ENCODE assay signal across 13 cellular contexts in the genomic region with DNA sequence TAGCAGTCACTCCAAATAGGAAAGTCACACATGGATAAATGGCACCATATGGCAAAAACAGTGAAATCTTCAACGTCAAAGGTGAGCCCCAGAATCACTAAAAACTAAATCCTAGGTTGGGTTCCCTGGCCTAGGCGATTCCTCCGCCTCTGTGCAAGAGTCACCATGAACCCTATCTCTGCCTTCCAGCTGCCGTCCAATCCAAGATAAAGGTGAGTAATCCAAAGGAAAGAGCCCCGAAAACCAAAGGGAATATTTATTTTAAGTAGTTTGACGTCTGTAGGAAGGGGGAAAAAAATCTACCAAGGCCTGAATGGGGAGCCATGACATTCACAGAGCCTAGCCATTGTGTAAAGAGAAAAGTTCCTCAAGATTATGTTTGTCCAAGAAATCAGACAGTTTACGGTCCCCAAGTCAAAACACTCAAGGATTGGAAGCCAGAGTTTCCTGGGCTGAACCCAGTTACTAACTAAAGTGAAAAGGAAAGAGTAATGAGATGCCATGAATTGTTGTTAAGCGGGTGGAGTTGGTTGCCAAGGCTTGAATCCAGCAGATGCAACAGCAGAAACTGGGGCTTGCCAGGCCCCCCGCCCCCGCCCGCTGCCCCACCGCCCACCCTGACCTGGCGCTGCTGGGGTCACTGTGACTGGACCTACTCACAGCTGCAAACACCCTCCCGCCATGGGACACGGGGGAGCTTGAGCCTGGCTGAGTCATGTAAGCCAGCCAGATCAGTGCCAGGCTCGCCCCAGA. TPM values are rescaled to one million over a fixed set of nuclear protein-coding genes. Genes with fewer than 3 reads are reported as not detected.
DNase-seq lines count a peak whose midpoint lies in the region; ATAC-seq and TF ChIP-seq lines count a peak whose summit lies in the region.
"Had no signal": no experiment of that assay in that cellular context is flagged by ENCODE, and none has a peak within 500 bp of the region (broad histone marks: within the 10 kb centered on the region; RNA-seq: fewer than 3 reads in every experiment).

No MANE protein-coding gene starts in this region.

- H3K36me3 ChIP-seq in SU-DHL-6 (ENCODE audit: low read length): no peaks in the 10 kb centered on the region
- H3K36me3 ChIP-seq: SJSA1 had no signal

- H3K27me3 ChIP-seq in SU-DHL-6 (ENCODE audit: low read length): no peaks in the 10 kb centered on the region
- H3K27me3 ChIP-seq: hepatocyte, SJSA1 had no signal

- peaks cover 53% of the 10 kb centered on the region for H3F3A ChIP-seq in SU-DHL-6 (ENCODE audit: insufficient read depth)

- no peak for DNase-seq in activated T-cell treated with anti-CD3 and anti-CD28 coated beads, Interleukin-2, amount 50 U/mL, for 24 hours
- no peak for DNase-seq in activated T-cell treated with anti-CD3 and anti-CD28 coated beads, Interleukin-2, amount 50 U/mL, for 1 hour
- DNase-seq in immature natural killer cell: no peak
- DNase-seq in stimulated activated naive B cell treated with anti-CD40 and anti-IgM and Interleukin-4, amounts not matched to agents 10 μg/mL and 1 μg/mL and 100 μg/mL, for 72 hours: no peak
- no peak for DNase-seq in RWPE1 (ENCODE audit: low spot score)
- DNase-seq in AG20443 (ENCODE audit: low spot score): no peak
- DNase-seq: dermis blood vessel endothelial cell, MM.1S, NCI-H2171 had no signal

- no peaks in the 10 kb centered on the region for H3K9me3 ChIP-seq in SU-DHL-6 (ENCODE audit: insufficient read depth, low read length)
- H3K9me3 ChIP-seq: SJSA1 had no signal

- no peaks in the 10 kb centered on the region for H3K36me3 Mint-ChIP-seq in activated T-cell treated with anti-CD3 and anti-CD28 coated beads, Interleukin-2, amount 50 U/mL, for 24 hours (ENCODE audit: low read depth)
- H3K36me3 Mint-ChIP-seq in immature natural killer cell: peaks cover 0 to 3% (median 0%) of the 10 kb centered on the region in 3 donors
- peaks cover 0 to 2% of the 10 kb centered on the region in 2 donors for H3K36me3 Mint-ChIP-seq in stimulated activated naive B cell treated with anti-CD40 and anti-IgM and Interleukin-4, amounts not matched to agents 10 μg/mL and 1 μg/mL and 100 μg/mL, for 72 hours

- H3K4me3 ChIP-seq in SU-DHL-6 (ENCODE audit: insufficient read depth, low read length, poor library complexity, severe bottlenecking): no peak overlapping the region
- H3K4me3 ChIP-seq: hepatocyte, SJSA1 had no signal

- H3K27me3 Mint-ChIP-seq in activated T-cell treated with anti-CD3 and anti-CD28 coated beads, Interleukin-2, amount 50 U/mL, for 24 hours: no peaks in the 10 kb centered on the region
- H3K27me3 Mint-ChIP-seq in immature natural killer cell (ENCODE audit: low read depth in 3 of 3): peaks cover 4 to 28% (median 10%) of the 10 kb centered on the region in 3 donors
- no peaks in the 10 kb centered on the region for H3K27me3 Mint-ChIP-seq in stimulated activated naive B cell treated with anti-CD40 and anti-IgM and Interleukin-4, amounts not matched to agents 10 μg/mL and 1 μg/mL and 100 μg/mL, for 72 hours

- no peaks in the 10 kb centered on the region for H3K79me2 ChIP-seq in SU-DHL-6 (ENCODE audit: insufficient read depth, low read length)
- H3K79me2 ChIP-seq: hepatocyte had no signal

- H3K4me1 Mint-ChIP-seq in activated T-cell treated with anti-CD3 and anti-CD28 coated beads, Interleukin-2, amount 50 U/mL, for 24 hours (ENCODE audit: low read depth): peaks cover 97% of the 10 kb centered on the region
- peaks cover 92 to 99% of the 10 kb centered on the region in 2 donors for H3K4me1 Mint-ChIP-seq in immature natural killer cell
- H3K4me1 Mint-ChIP-seq in stimulated activated naive B cell treated with anti-CD40 and anti-IgM and Interleukin-4, amounts not matched to agents 10 μg/mL and 1 μg/mL and 100 μg/mL, for 72 hours: peaks cover 74 to 100% of the 10 kb centered on the region in 2 donors

- H3K4me3 Mint-ChIP-seq in activated T-cell treated with anti-CD3 and anti-CD28 coated beads, Interleukin-2, amount 50 U/mL, for 24 hours: no peak overlapping the region
- peak overlapping the region; percentile 47 to 85 (median 78) for H3K4me3 Mint-ChIP-seq in immature natural killer cell
- H3K4me3 Mint-ChIP-seq in stimulated activated naive B cell treated with anti-CD40 and anti-IgM and Interleukin-4, amounts not matched to agents 10 μg/mL and 1 μg/mL and 100 μg/mL, for 72 hours: no peak overlapping the region

- POLR2A ChIA-PET in RWPE1 (lab: Yijun Ruan, JAX; ENCODE audit: low non-redundant PET): no interaction called here

- CTCF ChIA-PET in RWPE1 (lab: Yijun Ruan, JAX): no interaction called here

- no peaks in the 10 kb centered on the region for H4K20me1 ChIP-seq in SU-DHL-6 (ENCODE audit: low read depth, low read length)

- H3K27ac ChIP-seq in SU-DHL-6 (ENCODE audit: low read depth, low read length): peak overlapping the region; percentile 100
- H3K27ac ChIP-seq in RWPE1: no peak overlapping the region
- H3K27ac ChIP-seq: hepatocyte, SJSA1 had no signal

- TF ChIP-seq CTCF in SU-DHL-6 (IDR thresholded peaks at IDR 0.05; ENCODE audit: insufficient read depth, low read length, poor library complexity, severe bottlenecking): no peak
- no peak for TF ChIP-seq CTCF in RWPE1 (conservative IDR thresholded peaks at IDR 0.05; ENCODE audit: low read depth)

- peak overlapping the region; percentile 65 for H3K9ac ChIP-seq in SU-DHL-6 (ENCODE audit: low read length)

- H2AFZ ChIP-seq in SU-DHL-6 (ENCODE audit: low read depth, low read length, severe bottlenecking): peak overlapping the region; percentile 29
- H2AFZ ChIP-seq: hepatocyte had no signal

- peak overlapping the region; percentile 95 for H3K27ac Mint-ChIP-seq in activated T-cell treated with anti-CD3 and anti-CD28 coated beads, Interleukin-2, amount 50 U/mL, for 24 hours
- peak overlapping the region; percentile 93 to 99 (median 95) for H3K27ac Mint-ChIP-seq in immature natural killer cell
- peak overlapping the region; percentile 96 for H3K27ac Mint-ChIP-seq in stimulated activated naive B cell treated with anti-CD40 and anti-IgM and Interleukin-4, amounts not matched to agents 10 μg/mL and 1 μg/mL and 100 μg/mL, for 72 hours

- no peak for ATAC-seq in stimulated activated naive B cell treated with anti-CD40 and anti-IgM and Interleukin-4, amounts not matched to agents 10 μg/mL and 1 μg/mL and 100 μg/mL, for 72 hours (replicated peaks)
- no peak for ATAC-seq in HG02798 (IDR thresholded peaks at IDR 0.05; ENCODE audit: poor library complexity, unreplicated experiment)

- H3K9me3 Mint-ChIP-seq in activated T-cell treated with anti-CD3 and anti-CD28 coated beads, Interleukin-2, amount 50 U/mL, for 24 hours: no peaks in the 10 kb centered on the region
- H3K9me3 Mint-ChIP-seq in immature natural killer cell: no peaks in the 10 kb centered on the region
- no peaks in the 10 kb centered on the region for H3K9me3 Mint-ChIP-seq in stimulated activated naive B cell treated with anti-CD40 and anti-IgM and Interleukin-4, amounts not matched to agents 10 μg/mL and 1 μg/mL and 100 μg/mL, for 72 hours

- no peaks in the 10 kb centered on the region for H3K9me2 ChIP-seq in SU-DHL-6 (replicated peaks; ENCODE audit: insufficient read depth, low read length)

- H3K4me2 ChIP-seq in SU-DHL-6 (ENCODE audit: low read depth, low read length, poor library complexity, severe bottlenecking): peak overlapping the region; percentile 73
- H3K4me2 ChIP-seq: hepatocyte had no signal

RNA-seq across cellular contexts. Expression of gene ETS1, which starts 39.7 kb away (rescaled TPM):
- 100 to 1,000 TPM; 264 to 329 (median 284) TPM for polyA plus RNA-seq in immature natural killer cell

Comparison
In these comparisons a context has a peak if more than half of its experiments do, and no peak if none do; other contexts are left out.
1. H3K4me3 Mint-ChIP-seq: peak in immature natural killer cell (5 of 5); none in activated T-cell treated with anti-CD3 and anti-CD28 coated beads, Interleukin-2, amount 50 U/mL, for 24 hours (single experiment) and stimulated activated naive B cell treated with anti-CD40 and anti-IgM and Interleukin-4, amounts not matched to agents 10 μg/mL and 1 μg/mL and 100 μg/mL, for 72 hours (0 of 2).
2. Peak in every context shown above with its lines, with median percentiles within 50 percentile points of each other: H3K27ac Mint-ChIP-seq.